Comparison of ENCODE assay signal across 11 cellular contexts in the genomic region with DNA sequence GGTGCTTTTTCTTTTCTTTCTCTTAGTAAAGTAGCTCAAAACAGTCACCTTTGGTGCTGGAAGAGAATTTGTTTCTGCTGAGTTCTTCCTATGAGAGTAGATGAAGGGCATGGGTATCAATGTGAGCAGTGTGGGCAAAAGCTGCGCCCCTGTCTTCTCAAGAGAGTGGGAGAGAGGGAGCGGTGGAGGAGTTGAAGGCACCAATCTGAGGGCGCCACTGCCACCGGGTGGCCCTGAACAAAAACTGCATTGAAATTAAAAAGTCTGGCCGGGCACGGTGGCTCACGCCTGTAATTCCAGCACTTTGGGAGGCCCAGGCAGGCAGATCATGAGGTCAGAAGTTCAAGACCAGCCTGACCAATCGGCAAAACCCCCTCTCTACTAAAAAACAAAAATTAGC. TPM values are rescaled to one million over a fixed set of nuclear protein-coding genes. Genes with fewer than 3 reads are reported as not detected.
A peak's percentile ranks its signal among the peaks of the same experiment; 100 is the strongest.
DNase-seq lines count a peak whose midpoint lies in the region; ATAC-seq and TF ChIP-seq lines count a peak whose summit lies in the region.
"Had no signal": no experiment of that assay in that cellular context is flagged by ENCODE, and none has a peak within 500 bp of the region (broad histone marks: within the 10 kb centered on the region; RNA-seq: fewer than 3 reads in every experiment).

No MANE protein-coding gene starts in this region.

- DNase-seq in stimulated activated naive CD8-positive, alpha-beta T cell treated with anti-CD3 and anti-CD28 coated beads, Interleukin-15, amount 100 ng/mL, for 72 hours, result no peak
- DNase-seq in RKO (ENCODE audit: low spot score), result peak; percentile 33
- no peak for DNase-seq in fibroblast of the aortic adventitia (ENCODE audit: low read depth)
- DNase-seq in cerebellum (ENCODE audit: low spot score), result no peak
- DNase-seq: EL, NCI-H345, upper lobe of left lung had no signal

- no peaks in the 10 kb centered on the region for H3K9me3 Mint-ChIP-seq in stimulated activated naive CD8-positive, alpha-beta T cell treated with anti-CD3 and anti-CD28 coated beads, Interleukin-15, Interleukin-2, amounts not matched to agents 100 ng/mL and 50 ng/mL, for 24 hours
- no peaks in the 10 kb centered on the region for H3K9me3 Mint-ChIP-seq in stimulated activated naive CD8-positive, alpha-beta T cell treated with anti-CD3 and anti-CD28 coated beads, Interleukin-15, amount 100 ng/mL, for 72 hours

- H3K4me3 ChIP-seq in fibroblast of the aortic adventitia (ENCODE audit: low read depth, low read length), result no peak overlapping the region
- H3K4me3 ChIP-seq: upper lobe of left lung had no signal

- peaks cover 68% of the 10 kb centered on the region for H3K36me3 Mint-ChIP-seq in stimulated activated naive CD8-positive, alpha-beta T cell treated with anti-CD3 and anti-CD28 coated beads, Interleukin-15, Interleukin-2, amounts not matched to agents 100 ng/mL and 50 ng/mL, for 24 hours (ENCODE audit: low read depth)

- no peaks in the 10 kb centered on the region for H3K4me1 Mint-ChIP-seq in stimulated activated naive CD8-positive, alpha-beta T cell treated with anti-CD3 and anti-CD28 coated beads, Interleukin-15, Interleukin-2, amounts not matched to agents 100 ng/mL and 50 ng/mL, for 24 hours (ENCODE audit: low read depth)
- H3K4me1 Mint-ChIP-seq in stimulated activated naive CD8-positive, alpha-beta T cell treated with anti-CD3 and anti-CD28 coated beads, Interleukin-15, amount 100 ng/mL, for 72 hours, result peaks cover 4% of the 10 kb centered on the region

- ATAC-seq in stimulated activated naive CD8-positive, alpha-beta T cell treated with anti-CD3 and anti-CD28 coated beads, Interleukin-15, amount 100 ng/mL, for 72 hours, result no peak
- no peak for ATAC-seq in GM18511 (IDR thresholded peaks at IDR 0.05; ENCODE audit: unreplicated experiment)
- no peak for ATAC-seq in GM19351 (IDR thresholded peaks at IDR 0.05; ENCODE audit: unreplicated experiment)
- no peak for ATAC-seq in GM18907 (IDR thresholded peaks at IDR 0.05; ENCODE audit: unreplicated experiment)

- no peaks in the 10 kb centered on the region for H3K27me3 Mint-ChIP-seq in stimulated activated naive CD8-positive, alpha-beta T cell treated with anti-CD3 and anti-CD28 coated beads, Interleukin-15, Interleukin-2, amounts not matched to agents 100 ng/mL and 50 ng/mL, for 24 hours
- H3K27me3 Mint-ChIP-seq in stimulated activated naive CD8-positive, alpha-beta T cell treated with anti-CD3 and anti-CD28 coated beads, Interleukin-15, amount 100 ng/mL, for 72 hours, result no peaks in the 10 kb centered on the region

- H3K4me3 Mint-ChIP-seq in stimulated activated naive CD8-positive, alpha-beta T cell treated with anti-CD3 and anti-CD28 coated beads, Interleukin-15, Interleukin-2, amounts not matched to agents 100 ng/mL and 50 ng/mL, for 24 hours, result no peak overlapping the region
- no peak overlapping the region for H3K4me3 Mint-ChIP-seq in stimulated activated naive CD8-positive, alpha-beta T cell treated with anti-CD3 and anti-CD28 coated beads, Interleukin-15, amount 100 ng/mL, for 72 hours

- peak; percentile 28 for TF ChIP-seq CTCF in fibroblast of the aortic adventitia (IDR thresholded peaks at IDR 0.05; ENCODE audit: insufficient read depth, low read length)

- H3K27ac Mint-ChIP-seq in stimulated activated naive CD8-positive, alpha-beta T cell treated with anti-CD3 and anti-CD28 coated beads, Interleukin-15, Interleukin-2, amounts not matched to agents 100 ng/mL and 50 ng/mL, for 24 hours, result peak overlapping the region; percentile 31
- H3K27ac Mint-ChIP-seq in stimulated activated naive CD8-positive, alpha-beta T cell treated with anti-CD3 and anti-CD28 coated beads, Interleukin-15, amount 100 ng/mL, for 72 hours, result peak overlapping the region in 1 of 2 donors; percentile 44

RNA-seq across cellular contexts. Expression of a gene that starts 28.7 kb away (rescaled TPM):
- total RNA-seq in fibroblast of the aortic adventitia (ENCODE audit: low replicate concordance), result 0.09 TPM in 1 of 2 replicates, not detected in the other
- total RNA-seq in cerebellum, result 0.18 TPM
